16 cellular contexts compared by ENCODE assay signal in the genomic region with DNA sequence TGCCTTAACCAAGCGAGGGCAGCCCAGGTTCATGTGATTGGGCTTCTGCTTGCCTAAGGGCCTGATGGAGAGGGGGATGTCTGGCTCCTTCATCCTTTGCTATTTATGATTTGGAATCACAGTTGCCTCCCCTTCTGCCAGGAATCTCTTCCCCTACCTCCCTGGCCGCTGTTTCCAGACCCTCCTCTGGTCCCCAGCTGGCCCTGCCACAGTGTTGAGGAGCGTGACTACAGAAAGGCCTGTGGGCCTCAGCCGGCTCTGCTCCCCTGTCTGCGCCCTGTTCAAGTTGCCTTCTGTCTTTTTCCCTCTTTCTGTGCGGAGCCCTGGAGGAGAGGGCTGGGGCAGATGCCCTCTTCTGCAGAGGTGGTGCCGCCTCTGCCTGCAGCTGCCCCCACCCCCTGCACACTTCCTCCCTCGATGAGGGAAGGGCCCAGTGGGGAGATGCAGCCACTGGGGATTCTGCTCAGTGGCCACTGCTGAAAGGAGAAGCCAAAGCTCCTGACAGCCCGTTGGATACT. TPM values are rescaled to one million over a fixed set of nuclear protein-coding genes. Genes with fewer than 3 reads are reported as not detected.
DNase-seq lines count a peak whose midpoint lies in the region; TF ChIP-seq lines count a peak whose summit lies in the region.
"Had no signal": no experiment of that assay in that cellular context is flagged by ENCODE, and none has a peak within 500 bp of the region (broad histone marks: within the 10 kb centered on the region; RNA-seq: fewer than 3 reads in every experiment).

No MANE protein-coding gene starts in this region.

- H3K9ac ChIP-seq in BLaER1 treated with 17β-estradiol and CSF1 and Interleukin-3, amounts not matched to agents 10 nM and 100 nM: peak overlapping the region in 1 of 11 experiments; percentile 27; a peak in 1 of 22 replicates
- H3K9ac ChIP-seq in endodermal cell (ENCODE audit: extremely low read depth, low read length, poor library complexity, severe bottlenecking): no peak overlapping the region
- H3K9ac ChIP-seq: GM23248 had no signal

- H4K20me1 ChIP-seq in BLaER1 treated with 17β-estradiol and CSF1 and Interleukin-3, amounts not matched to agents 10 nM and 100 nM: peaks cover 0 to 37% (median 0%) of the 10 kb centered on the region in 11 experiments; a peak in 6 of 22 replicates

- H3K4me1 Mint-ChIP-seq in endodermal cell: peaks cover 30% of the 10 kb centered on the region
- H3K4me1 Mint-ChIP-seq: CD8-positive, alpha-beta memory T cell had no signal

- no peaks in the 10 kb centered on the region for H3K9me3 Mint-ChIP-seq in endodermal cell
- H3K9me3 Mint-ChIP-seq: CD8-positive, alpha-beta memory T cell had no signal

- no peak overlapping the region for H3K27ac ChIP-seq in BLaER1 treated with 17β-estradiol and CSF1 and Interleukin-3, amounts not matched to agents 10 nM and 100 nM
- H3K27ac ChIP-seq in KOPT-K1 (ENCODE audit: low read depth, low read length, poor library complexity, severe bottlenecking): peak overlapping the region; percentile 57
- no peak overlapping the region for H3K27ac ChIP-seq in endodermal cell (ENCODE audit: low read depth, low read length)
- no peak overlapping the region for H3K27ac ChIP-seq in spleen
- H3K27ac ChIP-seq: A549, GM23248 had no signal

- H3K4me3 Mint-ChIP-seq in endodermal cell: no peak overlapping the region
- H3K4me3 Mint-ChIP-seq: CD8-positive, alpha-beta memory T cell had no signal

- H3K27me3 ChIP-seq in BLaER1 treated with 17β-estradiol and CSF1 and Interleukin-3, amounts not matched to agents 10 nM and 100 nM: peaks cover 23 to 67% (median 34%) of the 10 kb centered on the region in 11 experiments
- no peaks in the 10 kb centered on the region for H3K27me3 ChIP-seq in endodermal cell (ENCODE audit: control insufficient read depth, insufficient read depth, low read length, poor library complexity, severe bottlenecking)
- peaks cover 0 to 11% (median 0%) of the 10 kb centered on the region in 7 donors for H3K27me3 ChIP-seq in spleen (replicated peaks in 1 of 7)
- H3K27me3 ChIP-seq: BE2C had no signal

- H3K27me3 Mint-ChIP-seq in endodermal cell (ENCODE audit: insufficient read depth): no peaks in the 10 kb centered on the region

- peaks cover 27 to 63% (median 57%) of the 10 kb centered on the region in 10 experiments for H3K4me1 ChIP-seq in BLaER1 treated with 17β-estradiol and CSF1 and Interleukin-3, amounts not matched to agents 10 nM and 100 nM
- H3K4me1 ChIP-seq in endodermal cell (ENCODE audit: control insufficient read depth, insufficient read depth, low read length) (peaks cover 9% of the 10 kb centered on the region), spleen (peaks cover 0 to 6% (median under 1%) of the 10 kb centered on the region in 6 donors)
- H3K4me1 ChIP-seq: A549 had no signal

- TF ChIP-seq POLR2A in spleen (IDR thresholded peaks at IDR 0.05): no peak

- intact Hi-C loops in spleen (cut with DNase I; ENCODE audit: low total_unique reads): no loop called here

- peak; percentile 39 for DNase-seq in endodermal cell
- peak; percentile 61 for DNase-seq in spleen
- no peak for DNase-seq in activated naive CD4-positive, alpha-beta T cell treated with anti-CD3 and anti-CD28 coated beads, Interleukin-2, amount 50 U/mL, for 16 hours
- DNase-seq in NCI-H526 treated with DMSO at 0.1 percent for 48 hours (lab: John Stamatoyannopoulos, UW): no peak
- no peak for DNase-seq in NCI-H446 (lab: John Stamatoyannopoulos, UW)
- DNase-seq: BE2C; Caco-2; CD8-positive, alpha-beta memory T cell; GF-D8; GM23248; H7; IMR-90 had no signal

- H3K4me3 ChIP-seq in BLaER1 treated with 17β-estradiol and CSF1 and Interleukin-3, amounts not matched to agents 10 nM and 100 nM: no peak overlapping the region
- no peak overlapping the region for H3K4me3 ChIP-seq in endodermal cell (ENCODE audit: low read length)
- no peak overlapping the region for H3K4me3 ChIP-seq in spleen
- H3K4me3 ChIP-seq: A549, GM23248 had no signal

- H3K27ac Mint-ChIP-seq in endodermal cell: no peak overlapping the region
- H3K27ac Mint-ChIP-seq: CD8-positive, alpha-beta memory T cell had no signal

- WGBS in endodermal cell (ENCODE audit: insufficient coverage in 1 of 2, insufficient read length in 1 of 2), 2 experiments: 90 to 100% methylated on average over 2 to 9 of the region's 9 CpGs
- WGBS in spleen, 5 donors: 72 to 86% (median 75%) methylated on average over 8 to 9 of the region's 9 CpGs

- H3K36me3 Mint-ChIP-seq in endodermal cell (ENCODE audit: low read depth): no peaks in the 10 kb centered on the region
- H3K36me3 Mint-ChIP-seq: CD8-positive, alpha-beta memory T cell had no signal

- peak overlapping the region; percentile 28 to 88 (median 73); a peak in 21 of 22 replicates for H3K4me2 ChIP-seq in BLaER1 treated with 17β-estradiol and CSF1 and Interleukin-3, amounts not matched to agents 10 nM and 100 nM
- H3K4me2 ChIP-seq: A549 had no signal

- no peaks in the 10 kb centered on the region for H3K9me3 ChIP-seq in BLaER1 treated with 17β-estradiol and CSF1 and Interleukin-3, amounts not matched to agents 10 nM and 100 nM (replicated peaks in 1 of 11)
- H3K9me3 ChIP-seq in KOPT-K1 (ENCODE audit: insufficient read depth, low read length, poor library complexity, severe bottlenecking): no peaks in the 10 kb centered on the region
- no peaks in the 10 kb centered on the region for H3K9me3 ChIP-seq in endodermal cell (ENCODE audit: control insufficient read depth, low read length)
- H3K9me3 ChIP-seq in spleen: no peaks in the 10 kb centered on the region
- H3K9me3 ChIP-seq: A549, BE2C, Caco-2 had no signal

- TF ChIP-seq CTCF in endodermal cell (conservative IDR thresholded peaks at IDR 0.05): no peak
- no peak for TF ChIP-seq CTCF in spleen (IDR thresholded peaks at IDR 0.05 in 8 of 11, conservative IDR thresholded peaks at IDR 0.05 in 3 of 11)

- no peaks in the 10 kb centered on the region for H3K36me3 ChIP-seq in BLaER1 treated with 17β-estradiol and CSF1 and Interleukin-3, amounts not matched to agents 10 nM and 100 nM
- H3K36me3 ChIP-seq in KOPT-K1 (ENCODE audit: insufficient read depth, low read length) (no peaks in the 10 kb centered on the region), endodermal cell (ENCODE audit: control insufficient read depth, insufficient read depth, low read length) (no peaks in the 10 kb centered on the region), spleen (no peaks in the 10 kb centered on the region)
- H3K36me3 ChIP-seq: BE2C had no signal

RNA-seq across cellular contexts. Expression of a gene that starts 6.5 kb away (rescaled TPM):
- 1 to 10 TPM; 3.3 to 5.8 TPM for total RNA-seq in endodermal cell
- polyA plus RNA-seq in endodermal cell (2013, experiment 1 of 2): 1.2 TPM
- polyA plus RNA-seq in endodermal cell (2013, experiment 2 of 2): 1.3 TPM
- 1 to 10 TPM; 2.4 to 7.4 (median 4.8) TPM for total RNA-seq in spleen
- polyA plus RNA-seq in spleen: 1 to 10 TPM in 1 of 3 donors, under 1 TPM in 2; 0.50 to 2.4 (median 0.85) TPM
- total RNA-seq: HT-29 had no signal

Comparison
In these comparisons a context has a peak if more than half of its experiments do, and no peak if none do; other contexts are left out.
1. DNase-seq: peak in endodermal cell (single experiment) and spleen (single experiment); none in activated naive CD4-positive, alpha-beta T cell treated with anti-CD3 and anti-CD28 coated beads, Interleukin-2, amount 50 U/mL, for 16 hours (single experiment), NCI-H526 treated with DMSO at 0.1 percent for 48 hours (single experiment) and NCI-H446 (0 of 2).